ENCODE assay signal across 22 cellular contexts in the genomic region with DNA sequence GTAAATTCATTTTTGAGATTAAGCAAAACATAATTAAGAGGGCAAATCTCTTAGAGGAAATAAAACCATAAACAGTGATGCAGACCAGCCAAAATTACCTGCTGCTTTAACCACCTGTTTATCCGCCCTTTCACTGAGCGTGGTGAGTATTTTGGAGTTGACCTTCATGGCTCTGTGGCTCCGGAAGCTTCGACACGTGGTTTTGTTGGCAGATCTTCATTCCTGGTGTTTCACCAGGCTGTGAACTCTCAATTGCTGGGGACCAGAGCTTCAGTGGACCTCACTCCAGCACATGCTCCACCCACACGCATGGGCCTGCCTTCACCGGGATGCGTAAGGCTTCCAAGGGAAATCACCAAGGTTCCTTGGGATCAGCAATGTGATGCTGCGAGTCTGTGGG.
"Had no signal": no experiment of that assay in that cellular context is flagged by ENCODE, and none has a peak within 500 bp of the region (broad histone marks: within the 10 kb centered on the region; RNA-seq: fewer than 3 reads in every experiment).

No MANE protein-coding gene starts in this region.

- H3K27ac ChIP-seq: adrenal gland, body of pancreas, breast epithelium, KMS-11, PC-9, SK-N-MC had no signal

- H3K36me3 ChIP-seq: adrenal gland, breast epithelium had no signal

- H3K4me3 Mint-ChIP-seq: activated CD4-positive, alpha-beta T cell treated with anti-CD3 and anti-CD28 coated beads, Interleukin-2, amount 10 ng/mL, durations not matched to agents 24 days and 14 days; activated CD8-positive, alpha-beta T cell treated with anti-CD3 and anti-CD28 coated beads for 36 hours; activated naive CD4-positive, alpha-beta T cell treated with anti-CD3 and anti-CD28 coated beads for 36 hours; activated T-cell treated with anti-CD3 and anti-CD28 coated beads, Interleukin-2, amount 50 U/mL, for 24 hours; T-helper 1 cell treated with Interleukin-12 subunit alpha and Interleukin-12 subunit beta and Interleukin-4 antibody, amounts not matched to agents 30 μg/mL and 1 μg/mL, for 36 hours; T-helper 2 cell treated with Interferon-gamma antibody and Interleukin-4, amounts not matched to agents 5 μg/mL and 100 μg/mL, for 36 hours had no signal

- H3K27me3 ChIP-seq: adrenal gland, body of pancreas, breast epithelium had no signal

- H3K27me3 Mint-ChIP-seq: activated CD8-positive, alpha-beta T cell treated with anti-CD3 and anti-CD28 coated beads for 36 hours had no signal

- H3K36me3 Mint-ChIP-seq: activated naive CD4-positive, alpha-beta T cell treated with anti-CD3 and anti-CD28 coated beads, Interleukin-2, amount 50 U/mL, for 72 hours had no signal

- H3K9me3 ChIP-seq: adrenal gland, body of pancreas, breast epithelium had no signal

- H3K4me3 ChIP-seq: adrenal gland, body of pancreas, breast epithelium, PC-9, SK-N-MC had no signal

- H3K9me3 Mint-ChIP-seq: activated CD8-positive, alpha-beta T cell treated with anti-CD3 and anti-CD28 coated beads for 36 hours; activated naive CD4-positive, alpha-beta T cell treated with anti-CD3 and anti-CD28 coated beads for 36 hours; activated T-cell treated with anti-CD3 and anti-CD28 coated beads, Interleukin-2, amount 50 U/mL, for 24 hours; T-helper 1 cell treated with Interleukin-12 subunit alpha and Interleukin-12 subunit beta and Interleukin-4 antibody, amounts not matched to agents 30 μg/mL and 1 μg/mL, for 36 hours; T-helper 2 cell treated with Interferon-gamma antibody and Interleukin-4, amounts not matched to agents 5 μg/mL and 100 μg/mL, for 36 hours had no signal

- H3K4me1 ChIP-seq: adrenal gland, body of pancreas, breast epithelium had no signal

- DNase-seq: activated CD4-positive, alpha-beta T cell treated with anti-CD3 and anti-CD28 coated beads, Interleukin-2, amount 10 ng/mL, durations not matched to agents 24 days and 14 days; activated CD4-positive, alpha-beta T cell treated with anti-CD3 and anti-CD28 coated beads, Interleukin-2, amount 50 U/mL, for 4 hours; activated CD8-positive, alpha-beta T cell treated with anti-CD3 and anti-CD28 coated beads for 36 hours; activated gamma-delta T cell treated with Interleukin-2 at 50 U/mL for 16 hours; activated naive CD4-positive, alpha-beta T cell treated with anti-CD3 and anti-CD28 coated beads for 36 hours; activated T-cell treated with anti-CD3 and anti-CD28 coated beads, Interleukin-2, amount 50 U/mL, for 24 hours; adrenal gland; body of pancreas; MM.1S; NCI-H1092; NCI-H146; NCI-H187 treated with DMSO at 0.1 percent for 48 hours; NCI-H226; NCI-H446 treated with DMSO at 0.1 percent for 48 hours; PC-9; Right ventricle myocardium superior had no signal

- ATAC-seq: activated CD8-positive, alpha-beta T cell treated with anti-CD3 and anti-CD28 coated beads for 36 hours; body of pancreas had no signal

- H3K27ac Mint-ChIP-seq: activated CD4-positive, alpha-beta T cell treated with anti-CD3 and anti-CD28 coated beads, Interleukin-2, amount 10 ng/mL, durations not matched to agents 24 days and 14 days; activated CD8-positive, alpha-beta T cell treated with anti-CD3 and anti-CD28 coated beads for 36 hours; activated naive CD4-positive, alpha-beta T cell treated with anti-CD3 and anti-CD28 coated beads for 36 hours; activated T-cell treated with anti-CD3 and anti-CD28 coated beads, Interleukin-2, amount 50 U/mL, for 24 hours; T-helper 1 cell treated with Interleukin-12 subunit alpha and Interleukin-12 subunit beta and Interleukin-4 antibody, amounts not matched to agents 30 μg/mL and 1 μg/mL, for 36 hours; T-helper 2 cell treated with Interferon-gamma antibody and Interleukin-4, amounts not matched to agents 5 μg/mL and 100 μg/mL, for 36 hours had no signal
